8 cellular contexts compared by ENCODE assay signal in the genomic region with DNA sequence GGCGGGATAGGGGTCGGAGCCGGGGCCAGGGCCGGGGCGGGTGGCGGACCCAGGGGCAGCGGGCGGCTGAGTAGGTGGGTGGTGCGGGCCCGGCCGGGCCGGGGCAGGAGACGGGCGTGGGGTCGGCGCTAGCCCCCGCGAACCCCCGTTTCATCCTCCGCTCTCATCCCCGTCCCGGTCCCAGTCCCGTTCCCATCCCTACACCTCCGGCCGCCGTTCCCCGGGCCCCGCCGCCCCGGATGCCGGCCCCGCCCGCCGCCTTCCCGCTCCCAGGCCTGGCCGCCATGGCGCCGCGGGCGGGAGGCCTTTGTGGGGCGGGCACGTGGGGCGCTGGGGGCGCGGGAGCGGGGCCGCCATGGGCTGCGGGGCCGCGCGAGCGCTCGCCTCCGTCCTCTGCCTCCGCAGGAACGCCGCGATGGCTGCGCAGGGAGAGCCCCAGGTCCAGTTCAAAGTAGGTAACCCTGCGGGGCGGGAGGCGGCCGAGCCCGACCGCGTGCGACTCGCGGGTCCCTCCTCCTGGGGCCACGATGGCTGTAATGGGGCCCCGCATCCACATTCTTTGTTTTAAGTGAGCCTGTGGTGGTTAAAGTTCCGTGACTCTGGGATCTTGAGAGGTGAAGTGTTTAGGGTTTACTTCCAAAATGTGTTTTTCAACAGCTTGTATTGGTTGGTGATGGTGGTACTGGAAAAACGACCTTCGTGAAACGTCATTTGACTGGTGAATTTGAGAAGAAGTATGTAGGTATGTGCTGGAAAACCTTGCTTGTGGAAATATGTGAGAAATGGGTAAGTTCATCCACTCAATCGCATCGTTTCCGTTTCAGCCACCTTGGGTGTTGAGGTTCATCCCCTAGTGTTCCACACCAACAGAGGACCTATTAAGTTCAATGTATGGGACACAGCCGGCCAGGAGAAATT. TPM values are rescaled to one million over a fixed set of nuclear protein-coding genes. Genes with fewer than 3 reads are reported as not detected.
A peak's percentile ranks its signal among the peaks of the same experiment; 100 is the strongest.
DNase-seq lines count a peak whose midpoint lies in the region; ATAC-seq and TF ChIP-seq lines count a peak whose summit lies in the region.

No MANE protein-coding gene starts in this region.

- no peaks in the 10 kb centered on the region for H3K27me3 Mint-ChIP-seq in Caco-2 (ENCODE audit: insufficient read depth, unreplicated experiment)
- H3K27me3 Mint-ChIP-seq in activated CD4-positive, alpha-beta T cell treated with anti-CD3 and anti-CD28 coated beads, Interleukin-2, amount 10 ng/mL, durations not matched to agents 24 days and 14 days: no peaks in the 10 kb centered on the region

- CTCF ChIA-PET in Caco-2 (lab: Charles Lee): no interaction called here

- no peaks in the 10 kb centered on the region for H3K9me3 Mint-ChIP-seq in Caco-2 (ENCODE audit: unreplicated experiment)
- H3K9me3 Mint-ChIP-seq in activated CD4-positive, alpha-beta T cell treated with anti-CD3 and anti-CD28 coated beads, Interleukin-2, amount 10 ng/mL, durations not matched to agents 24 days and 14 days: no peaks in the 10 kb centered on the region
- no peaks in the 10 kb centered on the region for H3K9me3 Mint-ChIP-seq in stimulated activated effector memory CD8-positive, alpha-beta T cell treated with anti-CD3 and anti-CD28 coated beads, Interleukin-12 subunit alpha, Interleukin-12 subunit beta, amount 100 ng/mL, for 72 hours

- peaks cover 35% of the 10 kb centered on the region for H3K4me1 ChIP-seq in Caco-2
- H3K4me1 ChIP-seq in lung (ENCODE audit: control insufficient read depth in 2 of 2, insufficient read depth in 2 of 2, low read length in 2 of 2): peaks cover 4 to 14% of the 10 kb centered on the region in 2 donors

- 1% methylated on average over 35 to 79 of the region's 79 CpGs for WGBS in lung, 2 donors

- H3K9me3 ChIP-seq in Caco-2 (no peaks in the 10 kb centered on the region), lung (ENCODE audit: control insufficient read depth in 2 of 2, insufficient read depth in 1 of 2, low read length in 1 of 2) (no peaks in the 10 kb centered on the region)

- peak overlapping the region; percentile 53 for H3K4me3 ChIP-seq in Caco-2 (ENCODE audit: low read depth, low read length)
- H3K4me3 ChIP-seq in lung: peak overlapping the region; percentile 85

- peak overlapping the region; percentile 89 for H3K27ac Mint-ChIP-seq in Caco-2 (ENCODE audit: unreplicated experiment)
- H3K27ac Mint-ChIP-seq in activated CD4-positive, alpha-beta T cell treated with anti-CD3 and anti-CD28 coated beads, Interleukin-2, amount 10 ng/mL, durations not matched to agents 24 days and 14 days: peak overlapping the region; percentile 98
- H3K27ac Mint-ChIP-seq in stimulated activated effector memory CD8-positive, alpha-beta T cell treated with anti-CD3 and anti-CD28 coated beads, Interleukin-12 subunit alpha, Interleukin-12 subunit beta, amount 100 ng/mL, for 72 hours: peak overlapping the region; percentile 98

- intact Hi-C loops in Caco-2 (cut with micrococcal nuclease; ENCODE audit: unreplicated experiment): loop anchor here (5.0 kb wide), 1 partner anchor 35 kb away; a partner anchor contains a TSS
- intact Hi-C loops in activated CD4-positive, alpha-beta T cell treated with anti-CD3 and anti-CD28 coated beads, Interleukin-2, amount 10 ng/mL, durations not matched to agents 24 days and 14 days (cut with micrococcal nuclease): loop anchor here (5.0 to 10.0 kb wide), 4 partner anchors 110 to 1072 kb away; a partner anchor contains a TSS

- DNase-seq in Caco-2 (peak in 1 of 2 experiments; percentile 60), GM20000 (ENCODE audit: low spot score) (peak; percentile 76), ecto neural progenitor cell (ENCODE audit: low spot score) (peak; percentile 78), lung (ENCODE audit: low spot score) (peak; percentile 30), SKM-1 (lab: John Stamatoyannopoulos, UW; ENCODE audit: unreplicated experiment) (no peak)
- peak; percentile 87 for DNase-seq in activated CD4-positive, alpha-beta T cell treated with anti-CD3 and anti-CD28 coated beads, Interleukin-2, amount 10 ng/mL, durations not matched to agents 24 days and 14 days
- DNase-seq in stimulated activated effector memory CD8-positive, alpha-beta T cell treated with anti-CD3 and anti-CD28 coated beads, Interleukin-12 subunit alpha, Interleukin-12 subunit beta, amount 100 ng/mL, for 72 hours (ENCODE audit: low spot score in 2 of 2): peak in 1 of 2 donors; percentile 55

- H3K27me3 ChIP-seq in Caco-2 (replicated peaks; ENCODE audit: control insufficient read depth, insufficient read depth, low read length): no peaks in the 10 kb centered on the region
- H3K27me3 ChIP-seq in lung (ENCODE audit: control insufficient read depth, insufficient read depth): no peaks in the 10 kb centered on the region

- peak; percentile 22 for ATAC-seq in HG03571 (IDR thresholded peaks at IDR 0.05; ENCODE audit: unreplicated experiment)
- peak; percentile 10 for ATAC-seq in lung (ENCODE audit: insufficient read depth, low FRiP score)
- ATAC-seq in stimulated activated effector memory CD8-positive, alpha-beta T cell treated with anti-CD3 and anti-CD28 coated beads, Interleukin-12 subunit alpha, Interleukin-12 subunit beta, amount 100 ng/mL, for 72 hours: peak; percentile 47

- H3K36me3 ChIP-seq in Caco-2 (ENCODE audit: control insufficient read depth, insufficient read depth, low read length): peaks cover 2% of the 10 kb centered on the region
- H3K36me3 ChIP-seq in lung (ENCODE audit: control insufficient read depth in 2 of 2, insufficient read depth in 2 of 2, low read length in 2 of 2): peaks cover 10% of the 10 kb centered on the region in 2 donors

- peaks cover 24% of the 10 kb centered on the region for H3K4me1 Mint-ChIP-seq in Caco-2 (ENCODE audit: low read depth, unreplicated experiment)
- H3K4me1 Mint-ChIP-seq in activated CD4-positive, alpha-beta T cell treated with anti-CD3 and anti-CD28 coated beads, Interleukin-2, amount 10 ng/mL, durations not matched to agents 24 days and 14 days: peaks cover 40% of the 10 kb centered on the region
- H3K4me1 Mint-ChIP-seq in stimulated activated effector memory CD8-positive, alpha-beta T cell treated with anti-CD3 and anti-CD28 coated beads, Interleukin-12 subunit alpha, Interleukin-12 subunit beta, amount 100 ng/mL, for 72 hours: peaks cover 58% of the 10 kb centered on the region

- peak overlapping the region; percentile 90 for H3K4me3 Mint-ChIP-seq in Caco-2 (ENCODE audit: unreplicated experiment)
- peak overlapping the region; percentile 97 for H3K4me3 Mint-ChIP-seq in activated CD4-positive, alpha-beta T cell treated with anti-CD3 and anti-CD28 coated beads, Interleukin-2, amount 10 ng/mL, durations not matched to agents 24 days and 14 days
- H3K4me3 Mint-ChIP-seq in stimulated activated effector memory CD8-positive, alpha-beta T cell treated with anti-CD3 and anti-CD28 coated beads, Interleukin-12 subunit alpha, Interleukin-12 subunit beta, amount 100 ng/mL, for 72 hours: peak overlapping the region; percentile 89

- H3K36me3 Mint-ChIP-seq in Caco-2 (ENCODE audit: insufficient read depth, unreplicated experiment): peaks cover 58% of the 10 kb centered on the region
- peaks cover 49% of the 10 kb centered on the region for H3K36me3 Mint-ChIP-seq in activated CD4-positive, alpha-beta T cell treated with anti-CD3 and anti-CD28 coated beads, Interleukin-2, amount 10 ng/mL, durations not matched to agents 24 days and 14 days (ENCODE audit: low read depth)
- H3K36me3 Mint-ChIP-seq in stimulated activated effector memory CD8-positive, alpha-beta T cell treated with anti-CD3 and anti-CD28 coated beads, Interleukin-12 subunit alpha, Interleukin-12 subunit beta, amount 100 ng/mL, for 72 hours: peaks cover 70% of the 10 kb centered on the region

- peak overlapping the region; percentile 88 to 96 for H3K27ac ChIP-seq in lung (ENCODE audit: low read depth in 1 of 2, low read length in 1 of 2)

- POLR2A ChIA-PET in Caco-2 (lab: Charles Lee): no interaction called here

- BruUV-seq in Caco-2 (replicated peaks; lab: Mats Ljungman, UMichigan): no TSS peak

- no peak for TF ChIP-seq CTCF in Caco-2 (IDR thresholded peaks at IDR 0.05; ENCODE audit: insufficient read depth in 1 of 2, low read depth in 1 of 2, low read length in 1 of 2, severe bottlenecking in 1 of 2, unreplicated experiment in 1 of 2)
- TF ChIP-seq CTCF in GM20000 (IDR thresholded peaks at IDR 0.05; ENCODE audit: extremely low read depth, missing control alignments): no peak
- TF ChIP-seq CTCF in lung (IDR thresholded peaks at IDR 0.05; ENCODE audit: control extremely low read depth, extremely low read depth): no peak

RNA-seq across cellular contexts. Expression of a gene that starts 0.6 kb away (rescaled TPM):
- total RNA-seq in Caco-2 (2022) (1,310 and 1,315 TPM in 2 replicates), lung (100 to 1,000 TPM; 210 to 505 TPM)
- total RNA-seq in activated CD4-positive, alpha-beta T cell treated with anti-CD3 and anti-CD28 coated beads, Interleukin-2, amount 10 ng/mL, durations not matched to agents 24 days and 14 days: 2,022 and 2,040 TPM in 2 replicates
- polyA plus RNA-seq in lung: 100 to 1,000 TPM; 212 to 495 TPM

RNA-seq across cellular contexts. Expression of a gene that starts 33.4 kb away (rescaled TPM):
- 11.2 and 12.6 TPM in 2 replicates for total RNA-seq in Caco-2 (2022)
- 18.2 and 19.2 TPM in 2 replicates for total RNA-seq in activated CD4-positive, alpha-beta T cell treated with anti-CD3 and anti-CD28 coated beads, Interleukin-2, amount 10 ng/mL, durations not matched to agents 24 days and 14 days
- total RNA-seq in lung: 10 to 100 TPM; 19.4 to 28.4 TPM
- 10 to 100 TPM; 11.9 to 22.4 TPM for polyA plus RNA-seq in lung
